In genomic region chr6:2659882-2660281, GRCh38 we compare ENCODE assay signal across 2 cellular contexts.
TF ChIP-seq lines count a peak whose summit lies in the region.

No MANE protein-coding gene starts in this region.

TF ChIP-seq in SK-N-SH treated with all-trans-retinoic acid at 6 μM for 48 hours, 23 proteins besides CTCF, POLR2A, EP300 and RAD21 (continued from another document):
- TF ChIP-seq, protein P1, sequence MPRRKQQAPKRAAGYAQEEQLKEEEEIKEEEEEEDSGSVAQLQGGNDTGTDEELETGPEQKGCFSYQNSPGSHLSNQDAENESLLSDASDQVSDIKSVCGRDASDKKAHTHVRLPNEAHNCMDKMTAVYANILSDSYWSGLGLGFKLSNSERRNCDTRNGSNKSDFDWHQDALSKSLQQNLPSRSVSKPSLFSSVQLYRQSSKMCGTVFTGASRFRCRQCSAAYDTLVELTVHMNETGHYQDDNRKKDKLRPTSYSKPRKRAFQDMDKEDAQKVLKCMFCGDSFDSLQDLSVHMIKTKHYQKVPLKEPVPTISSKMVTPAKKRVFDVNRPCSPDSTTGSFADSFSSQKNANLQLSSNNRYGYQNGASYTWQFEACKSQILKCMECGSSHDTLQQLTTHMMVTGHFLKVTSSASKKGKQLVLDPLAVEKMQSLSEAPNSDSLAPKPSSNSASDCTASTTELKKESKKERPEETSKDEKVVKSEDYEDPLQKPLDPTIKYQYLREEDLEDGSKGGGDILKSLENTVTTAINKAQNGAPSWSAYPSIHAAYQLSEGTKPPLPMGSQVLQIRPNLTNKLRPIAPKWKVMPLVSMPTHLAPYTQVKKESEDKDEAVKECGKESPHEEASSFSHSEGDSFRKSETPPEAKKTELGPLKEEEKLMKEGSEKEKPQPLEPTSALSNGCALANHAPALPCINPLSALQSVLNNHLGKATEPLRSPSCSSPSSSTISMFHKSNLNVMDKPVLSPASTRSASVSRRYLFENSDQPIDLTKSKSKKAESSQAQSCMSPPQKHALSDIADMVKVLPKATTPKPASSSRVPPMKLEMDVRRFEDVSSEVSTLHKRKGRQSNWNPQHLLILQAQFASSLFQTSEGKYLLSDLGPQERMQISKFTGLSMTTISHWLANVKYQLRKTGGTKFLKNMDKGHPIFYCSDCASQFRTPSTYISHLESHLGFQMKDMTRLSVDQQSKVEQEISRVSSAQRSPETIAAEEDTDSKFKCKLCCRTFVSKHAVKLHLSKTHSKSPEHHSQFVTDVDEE (CRISPR knock-in tag; IDR thresholded peaks at IDR 0.05), result no peak
- TF ChIP-seq, protein P2, sequence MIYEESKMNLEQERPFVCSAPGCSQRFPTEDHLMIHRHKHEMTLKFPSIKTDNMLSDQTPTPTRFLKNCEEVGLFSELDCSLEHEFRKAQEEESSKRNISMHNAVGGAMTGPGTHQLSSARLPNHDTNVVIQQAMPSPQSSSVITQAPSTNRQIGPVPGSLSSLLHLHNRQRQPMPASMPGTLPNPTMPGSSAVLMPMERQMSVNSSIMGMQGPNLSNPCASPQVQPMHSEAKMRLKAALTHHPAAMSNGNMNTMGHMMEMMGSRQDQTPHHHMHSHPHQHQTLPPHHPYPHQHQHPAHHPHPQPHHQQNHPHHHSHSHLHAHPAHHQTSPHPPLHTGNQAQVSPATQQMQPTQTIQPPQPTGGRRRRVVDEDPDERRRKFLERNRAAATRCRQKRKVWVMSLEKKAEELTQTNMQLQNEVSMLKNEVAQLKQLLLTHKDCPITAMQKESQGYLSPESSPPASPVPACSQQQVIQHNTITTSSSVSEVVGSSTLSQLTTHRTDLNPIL (CRISPR knock-in tag; IDR thresholded peaks at IDR 0.05; ENCODE audit: low read depth), result no peak
- TF ChIP-seq CSDC2 (CRISPR knock-in tag; IDR thresholded peaks at IDR 0.05) (no peak), OSR1 (CRISPR knock-in tag; IDR thresholded peaks at IDR 0.05) (no peak), TCF4 (CRISPR knock-in tag; IDR thresholded peaks at IDR 0.05; ENCODE audit: borderline replicate concordance) (no peak), PPARA (CRISPR knock-in tag; IDR thresholded peaks at IDR 0.05; ENCODE audit: borderline replicate concordance) (no peak)

TF ChIP-seq in SK-N-SH, 30 proteins besides CTCF, POLR2A, EP300 and RAD21 (continued from another document):
- TF ChIP-seq USF1 (IDR thresholded peaks at IDR 0.05; ENCODE audit: borderline replicate concordance, low read depth), result no peak
- TF ChIP-seq, protein P3, sequence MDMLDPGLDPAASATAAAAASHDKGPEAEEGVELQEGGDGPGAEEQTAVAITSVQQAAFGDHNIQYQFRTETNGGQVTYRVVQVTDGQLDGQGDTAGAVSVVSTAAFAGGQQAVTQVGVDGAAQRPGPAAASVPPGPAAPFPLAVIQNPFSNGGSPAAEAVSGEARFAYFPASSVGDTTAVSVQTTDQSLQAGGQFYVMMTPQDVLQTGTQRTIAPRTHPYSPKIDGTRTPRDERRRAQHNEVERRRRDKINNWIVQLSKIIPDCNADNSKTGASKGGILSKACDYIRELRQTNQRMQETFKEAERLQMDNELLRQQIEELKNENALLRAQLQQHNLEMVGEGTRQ (IDR thresholded peaks at IDR 0.05; ENCODE audit: borderline replicate concordance, low read depth, low read length), result no peak
- TF ChIP-seq ELF1 (IDR thresholded peaks at IDR 0.05), result no peak
- TF ChIP-seq, protein P4, sequence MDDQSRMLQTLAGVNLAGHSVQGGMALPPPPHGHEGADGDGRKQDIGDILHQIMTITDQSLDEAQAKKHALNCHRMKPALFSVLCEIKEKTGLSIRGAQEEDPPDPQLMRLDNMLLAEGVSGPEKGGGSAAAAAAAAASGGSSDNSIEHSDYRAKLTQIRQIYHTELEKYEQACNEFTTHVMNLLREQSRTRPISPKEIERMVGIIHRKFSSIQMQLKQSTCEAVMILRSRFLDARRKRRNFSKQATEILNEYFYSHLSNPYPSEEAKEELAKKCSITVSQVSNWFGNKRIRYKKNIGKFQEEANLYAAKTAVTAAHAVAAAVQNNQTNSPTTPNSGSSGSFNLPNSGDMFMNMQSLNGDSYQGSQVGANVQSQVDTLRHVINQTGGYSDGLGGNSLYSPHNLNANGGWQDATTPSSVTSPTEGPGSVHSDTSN (IDR thresholded peaks at IDR 0.05), result no peak
- TF ChIP-seq POLR2AphosphoS5 (IDR thresholded peaks at IDR 0.05; ENCODE audit: low read depth, low read length), result no peak
- no peak for TF ChIP-seq FOXM1 (IDR thresholded peaks at IDR 0.05; ENCODE audit: low read depth)
- no peak for TF ChIP-seq FOSL2 (IDR thresholded peaks at IDR 0.05; ENCODE audit: borderline replicate concordance, low read depth)
TF ChIP-seq in SK-N-SH: peak in this region for 0.
